ENCODE assay signal across 1 cellular context in the genomic region with DNA sequence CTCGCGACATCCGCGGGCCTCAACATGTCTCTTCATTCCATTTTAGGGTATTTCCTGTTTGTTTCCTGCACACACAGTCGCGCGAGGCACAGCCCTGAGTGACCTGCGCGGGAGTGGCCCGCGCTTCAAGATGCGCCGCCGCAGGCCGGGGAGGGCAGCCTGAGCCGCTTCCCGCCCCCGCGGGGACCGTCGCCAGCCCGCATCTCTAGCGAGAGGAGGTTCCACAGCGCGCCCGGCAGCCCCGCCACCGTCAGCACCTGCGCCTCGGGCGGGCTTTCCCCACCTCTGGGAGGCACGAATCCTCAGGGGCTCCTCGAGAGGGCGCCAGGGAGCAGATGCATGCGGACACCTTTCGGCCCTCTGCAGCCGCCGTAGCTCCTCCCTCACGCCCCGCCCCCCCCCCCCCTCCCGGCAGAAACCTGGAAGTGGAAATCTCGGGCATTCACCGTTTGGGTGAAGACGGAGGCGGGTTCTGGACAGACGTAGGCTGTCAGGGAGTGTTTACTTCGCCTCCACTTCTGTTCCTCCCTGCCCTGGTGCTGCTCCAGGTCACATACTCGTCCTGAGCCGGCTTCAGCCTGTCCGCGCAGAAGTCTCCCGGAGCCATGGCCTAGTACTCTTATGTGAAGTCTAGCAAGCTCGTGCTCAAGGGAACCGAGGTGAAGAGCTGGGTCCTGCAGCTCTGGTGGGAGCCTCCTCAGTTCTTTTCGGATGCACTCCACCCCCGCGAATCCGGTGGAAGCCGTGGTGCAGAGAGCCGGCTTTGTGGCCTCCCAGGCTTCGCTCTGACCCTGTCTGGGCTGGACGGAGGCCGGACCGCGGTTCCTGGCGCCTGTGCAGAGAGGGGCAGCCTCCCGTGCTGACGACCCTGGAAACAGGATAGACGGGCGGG.
TF ChIP-seq lines count a peak whose summit lies in the region.

No MANE protein-coding gene starts in this region.

TF ChIP-seq in K562, 482 proteins besides CTCF, POLR2A, EP300 and RAD21 (continued from another document and continues in another):
- TF ChIP-seq ZBTB49 (CRISPR knock-in tag; IDR thresholded peaks at IDR 0.05; ENCODE audit: borderline replicate concordance) (no peak), CBX3 (IDR thresholded peaks at IDR 0.05; ENCODE audit: borderline replicate concordance in 1 of 2, low read length in 2 of 2) (0 out of 3 replicates have a peak, but pooled peaks of 1 of the 2 experiments have one; percentile 38), BRF2 (IDR thresholded peaks at IDR 0.05; ENCODE audit: borderline replicate concordance, insufficient read depth, insufficient read length) (no peak), RBM22 (IDR thresholded peaks at IDR 0.05; ENCODE audit: low read depth, low read length, poor library complexity, severe bottlenecking) (no peak), FOS (IDR thresholded peaks at IDR 0.05; ENCODE audit: extremely low read depth, insufficient read length) (no peak), MEF2A (IDR thresholded peaks at IDR 0.05; ENCODE audit: control insufficient read depth, low read depth, low read length) (no peak), CREBBP (IDR thresholded peaks at IDR 0.05; ENCODE audit: low read depth, low read length) (no peak), BHLHE40 (IDR thresholded peaks at IDR 0.05; ENCODE audit: low read length) (peak; percentile 49), CHD2 (IDR thresholded peaks at IDR 0.05; ENCODE audit: low read depth, low read length) (no peak), ZNF639 (CRISPR knock-in tag; conservative IDR thresholded peaks at IDR 0.05 in 1 of 2, IDR thresholded peaks at IDR 0.05 in 1 of 2) (no peak), MXD1 (CRISPR knock-in tag; IDR thresholded peaks at IDR 0.05; ENCODE audit: borderline replicate concordance, poor library complexity, severe bottlenecking) (no peak), DPF2 (IDR thresholded peaks at IDR 0.05) (no peak), CHD7 (IDR thresholded peaks at IDR 0.05; ENCODE audit: low read depth, low read length) (no peak), NR1H2 (CRISPR knock-in tag; IDR thresholded peaks at IDR 0.05) (no peak), ETV6 (IDR thresholded peaks at IDR 0.05; ENCODE audit: borderline replicate concordance in 1 of 2, low read depth in 2 of 2, low read length in 1 of 2) (no peak), ETV6 (CRISPR knock-in tag; IDR thresholded peaks at IDR 0.05; ENCODE audit: borderline replicate concordance) (no peak), NR4A1 (CRISPR knock-in tag; IDR thresholded peaks at IDR 0.05) (no peak), NR4A1 (tag; IDR thresholded peaks at IDR 0.05) (no peak), PRMT5 (CRISPR knock-in tag; IDR thresholded peaks at IDR 0.05) (no peak), ZNF184 (CRISPR knock-in tag; IDR thresholded peaks at IDR 0.05) (no peak), EWSR1 (IDR thresholded peaks at IDR 0.05; ENCODE audit: borderline replicate concordance, low read depth, partially characterized antibody) (no peak), ILF3 (IDR thresholded peaks at IDR 0.05; ENCODE audit: borderline replicate concordance) (no peak), ZNF174 (CRISPR knock-in tag; IDR thresholded peaks at IDR 0.05) (no peak), FOXP1 (CRISPR knock-in tag; IDR thresholded peaks at IDR 0.05) (no peak), EZH2 (IDR thresholded peaks at IDR 0.05; ENCODE audit: borderline replicate concordance, low read depth, low read length) (no peak), ZFP1 (CRISPR knock-in tag; IDR thresholded peaks at IDR 0.05) (no peak), ZNF395 (CRISPR knock-in tag; IDR thresholded peaks at IDR 0.05) (no peak), NFIX (CRISPR knock-in tag; IDR thresholded peaks at IDR 0.05; ENCODE audit: low read depth) (no peak)
- TF ChIP-seq, protein P1, sequence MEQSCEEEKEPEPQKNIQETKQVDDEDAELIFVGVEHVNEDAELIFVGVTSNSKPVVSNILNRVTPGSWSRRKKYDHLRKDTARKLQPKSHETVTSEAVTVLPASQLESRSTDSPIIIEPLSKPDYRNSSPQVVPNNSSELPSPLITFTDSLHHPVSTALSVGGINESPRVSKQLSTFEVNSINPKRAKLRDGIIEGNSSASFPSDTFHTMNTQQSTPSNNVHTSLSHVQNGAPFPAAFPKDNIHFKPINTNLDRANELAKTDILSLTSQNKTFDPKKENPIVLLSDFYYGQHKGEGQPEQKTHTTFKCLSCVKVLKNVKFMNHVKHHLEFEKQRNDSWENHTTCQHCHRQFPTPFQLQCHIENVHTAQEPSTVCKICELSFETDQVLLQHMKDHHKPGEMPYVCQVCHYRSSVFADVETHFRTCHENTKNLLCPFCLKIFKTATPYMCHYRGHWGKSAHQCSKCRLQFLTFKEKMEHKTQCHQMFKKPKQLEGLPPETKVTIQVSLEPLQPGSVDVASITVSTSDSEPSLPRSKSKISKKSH (CRISPR knock-in tag; IDR thresholded peaks at IDR 0.05), result no peak
- TF ChIP-seq, protein P2, sequence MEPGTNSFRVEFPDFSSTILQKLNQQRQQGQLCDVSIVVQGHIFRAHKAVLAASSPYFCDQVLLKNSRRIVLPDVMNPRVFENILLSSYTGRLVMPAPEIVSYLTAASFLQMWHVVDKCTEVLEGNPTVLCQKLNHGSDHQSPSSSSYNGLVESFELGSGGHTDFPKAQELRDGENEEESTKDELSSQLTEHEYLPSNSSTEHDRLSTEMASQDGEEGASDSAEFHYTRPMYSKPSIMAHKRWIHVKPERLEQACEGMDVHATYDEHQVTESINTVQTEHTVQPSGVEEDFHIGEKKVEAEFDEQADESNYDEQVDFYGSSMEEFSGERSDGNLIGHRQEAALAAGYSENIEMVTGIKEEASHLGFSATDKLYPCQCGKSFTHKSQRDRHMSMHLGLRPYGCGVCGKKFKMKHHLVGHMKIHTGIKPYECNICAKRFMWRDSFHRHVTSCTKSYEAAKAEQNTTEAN (CRISPR knock-in tag; IDR thresholded peaks at IDR 0.05), result no peak
- TF ChIP-seq, protein P3, sequence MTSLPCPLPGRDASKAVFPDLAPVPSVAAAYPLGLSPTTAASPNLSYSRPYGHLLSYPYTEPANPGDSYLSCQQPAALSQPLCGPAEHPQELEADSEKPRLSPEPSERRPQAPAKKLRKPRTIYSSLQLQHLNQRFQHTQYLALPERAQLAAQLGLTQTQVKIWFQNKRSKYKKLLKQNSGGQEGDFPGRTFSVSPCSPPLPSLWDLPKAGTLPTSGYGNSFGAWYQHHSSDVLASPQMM (CRISPR knock-in tag; IDR thresholded peaks at IDR 0.05), result no peak
